Comparison of ENCODE assay signal across 19 cellular contexts in the genomic region with DNA sequence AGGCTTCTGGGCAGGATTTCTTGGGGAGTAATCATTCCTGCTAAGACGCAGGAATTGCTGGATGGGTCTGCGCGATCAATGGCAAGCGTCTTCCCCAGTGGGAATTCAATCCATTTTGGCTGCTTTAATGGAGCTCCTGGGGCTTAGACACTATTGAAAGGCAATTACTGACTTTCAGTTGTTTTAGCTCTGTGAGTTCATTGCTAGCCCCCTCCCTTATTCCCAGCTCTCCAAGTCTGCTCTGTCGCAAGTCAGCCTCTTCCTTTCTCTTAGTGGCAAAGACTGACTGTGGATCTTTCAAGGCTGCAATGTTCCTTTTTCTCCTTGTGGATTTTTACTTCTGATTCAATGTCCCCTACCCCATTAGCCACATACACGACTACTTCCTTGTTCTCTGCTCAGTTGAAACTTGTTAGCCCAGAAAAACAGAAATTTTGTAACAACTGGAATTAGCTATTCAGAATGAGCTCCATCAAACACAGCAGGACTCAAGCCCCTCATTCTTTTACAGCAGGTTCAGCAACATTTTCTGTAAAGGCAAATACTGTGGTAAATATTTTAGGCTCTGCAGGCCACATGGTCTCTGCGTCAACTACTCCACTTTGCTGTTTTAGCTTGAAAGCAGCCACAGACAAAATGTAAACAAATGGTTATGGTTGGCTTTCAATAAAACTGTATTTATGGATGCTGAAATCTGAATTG.
"Had no signal": no experiment of that assay in that cellular context is flagged by ENCODE, and none has a peak within 500 bp of the region (broad histone marks: within the 10 kb centered on the region; RNA-seq: fewer than 3 reads in every experiment).

No MANE protein-coding gene starts in this region.

- DNase-seq: activated B cell treated with CpG ODN at 0.5 μM for 24 hours; activated CD4-positive, alpha-beta memory T cell treated with anti-CD3 and anti-CD28 coated beads for 36 hours; activated CD4-positive, alpha-beta T cell treated with anti-CD3 and anti-CD28 coated beads for 4 hours; activated CD8-positive, alpha-beta memory T cell treated with anti-CD3 and anti-CD28 coated beads, Interleukin-2, amount 10 ng/mL, durations not matched to agents 7 days and 5 days; erythroblast; gastrocnemius medialis; heart right ventricle; stimulated activated CD8-positive, alpha-beta memory T cell treated with anti-CD3 and anti-CD28 coated beads, Interleukin-4, amount 100 ng/mL, for 48 hours; stimulated activated naive CD4-positive, alpha-beta T cell treated with Interleukin-2 at 50 U/mL for 16 hours; SW 1271; thyroid gland had no signal

- H3K27me3 Mint-ChIP-seq: activated CD4-positive, alpha-beta memory T cell treated with anti-CD3 and anti-CD28 coated beads for 36 hours; activated CD8-positive, alpha-beta memory T cell treated with anti-CD3 and anti-CD28 coated beads, Interleukin-2, amount 10 ng/mL, durations not matched to agents 7 days and 5 days; activated naive CD8-positive, alpha-beta T cell had no signal

- H3K27ac Mint-ChIP-seq: activated B cell treated with CpG ODN at 0.5 μM for 24 hours; activated CD4-positive, alpha-beta memory T cell treated with anti-CD3 and anti-CD28 coated beads for 36 hours; activated CD8-positive, alpha-beta memory T cell treated with anti-CD3 and anti-CD28 coated beads, Interleukin-2, amount 10 ng/mL, durations not matched to agents 7 days and 5 days; activated naive CD8-positive, alpha-beta T cell; mesothelial cell of epicardium; natural killer cell treated with Interleukin-12 subunit alpha and Interleukin-12 subunit beta and Interleukin-15 and Interleukin-18, amount 100 ng/mL, for 72 hours; T-helper 2 cell treated with Interferon-gamma antibody and Interleukin-4, amounts not matched to agents 5 μg/mL and 100 μg/mL, for 36 hours had no signal

- H3K9me3 Mint-ChIP-seq: activated B cell treated with CpG ODN at 0.5 μM for 24 hours; activated CD4-positive, alpha-beta memory T cell treated with anti-CD3 and anti-CD28 coated beads for 36 hours; T-helper 2 cell treated with Interferon-gamma antibody and Interleukin-4, amounts not matched to agents 5 μg/mL and 100 μg/mL, for 36 hours had no signal

- ATAC-seq: activated CD8-positive, alpha-beta memory T cell treated with anti-CD3 and anti-CD28 coated beads, Interleukin-2, amount 10 ng/mL, durations not matched to agents 7 days and 5 days; gastrocnemius medialis; heart right ventricle; left lobe of liver; natural killer cell treated with Interleukin-12 subunit alpha and Interleukin-12 subunit beta and Interleukin-15 and Interleukin-18, amount 100 ng/mL, for 72 hours had no signal

- H3K27me3 ChIP-seq: gastrocnemius medialis, thyroid gland had no signal

- H3K27ac ChIP-seq: gastrocnemius medialis, heart right ventricle, thyroid gland had no signal

- H3K4me1 Mint-ChIP-seq: activated B cell treated with CpG ODN at 0.5 μM for 24 hours had no signal

- H3K36me3 ChIP-seq: gastrocnemius medialis, heart right ventricle, thyroid gland had no signal

- FAIRE-seq: keratinocyte, urothelium cell line had no signal

- H3K36me3 Mint-ChIP-seq: activated CD4-positive, alpha-beta memory T cell treated with anti-CD3 and anti-CD28 coated beads for 36 hours; activated naive CD8-positive, alpha-beta T cell; mesothelial cell of epicardium; natural killer cell treated with Interleukin-12 subunit alpha and Interleukin-12 subunit beta and Interleukin-15 and Interleukin-18, amount 100 ng/mL, for 72 hours had no signal

- H3K9me3 ChIP-seq: gastrocnemius medialis, heart right ventricle, thyroid gland had no signal

- H3K4me3 Mint-ChIP-seq: activated B cell treated with CpG ODN at 0.5 μM for 24 hours; activated CD4-positive, alpha-beta memory T cell treated with anti-CD3 and anti-CD28 coated beads for 36 hours; activated CD8-positive, alpha-beta memory T cell treated with anti-CD3 and anti-CD28 coated beads, Interleukin-2, amount 10 ng/mL, durations not matched to agents 7 days and 5 days; activated naive CD8-positive, alpha-beta T cell; mesothelial cell of epicardium; natural killer cell treated with Interleukin-12 subunit alpha and Interleukin-12 subunit beta and Interleukin-15 and Interleukin-18, amount 100 ng/mL, for 72 hours; T-helper 2 cell treated with Interferon-gamma antibody and Interleukin-4, amounts not matched to agents 5 μg/mL and 100 μg/mL, for 36 hours had no signal

- H3K4me1 ChIP-seq: gastrocnemius medialis, heart right ventricle, thyroid gland had no signal

- H3K4me3 ChIP-seq: gastrocnemius medialis, heart right ventricle, lung, thyroid gland had no signal
